In genomic region chr3:160577551-160578195, GRCh38 we compare ENCODE assay signal across 10 cellular contexts. TPM values are rescaled to one million over a fixed set of nuclear protein-coding genes. Genes with fewer than 3 reads are reported as not detected.
DNase-seq lines count a peak whose midpoint lies in the region; ATAC-seq lines count a peak whose summit lies in the region.
"Had no signal": no experiment of that assay in that cellular context is flagged by ENCODE, and none has a peak within 500 bp of the region (broad histone marks: within the 10 kb centered on the region; RNA-seq: fewer than 3 reads in every experiment).

No MANE protein-coding gene starts in this region.

- ATAC-seq in GM19467 (IDR thresholded peaks at IDR 0.05; ENCODE audit: unreplicated experiment) = no peak
- no peak for ATAC-seq in HG03457 (IDR thresholded peaks at IDR 0.05; ENCODE audit: unreplicated experiment)
- ATAC-seq: activated CD8-positive, alpha-beta T cell treated with anti-CD3 and anti-CD28 coated beads for 36 hours had no signal

- intact Hi-C loops in posterior vena cava (cut with DNase I) = no loop called here

- DNase-seq in DMS 273 (lab: John Stamatoyannopoulos, UW; ENCODE audit: unreplicated experiment) (peak; percentile 54), DMS 273 treated with DMSO at 0.1 percent for 48 hours (lab: John Stamatoyannopoulos, UW) (no peak), OCI-M1 (lab: John Stamatoyannopoulos, UW) (peak; percentile 27), fibroblast of peridontal ligament (ENCODE audit: extremely low read depth) (peak; percentile 44), renal cortical epithelial cell (ENCODE audit: low read depth) (peak; percentile 70), posterior vena cava (ENCODE audit: low spot score) (no peak)
- DNase-seq: 8988T; activated CD8-positive, alpha-beta T cell treated with anti-CD3 and anti-CD28 coated beads for 36 hours had no signal

RNA-seq across cellular contexts. Expression of gene KPNA4, which starts 12.3 kb away (rescaled TPM):
- total RNA-seq in renal cortical epithelial cell = 32.3 and 36.7 TPM in 2 replicates
- 10 to 100 TPM; 53.2 to 91.6 TPM for total RNA-seq in posterior vena cava

Comparison
In these comparisons a context has a peak if more than half of its experiments do, and no peak if none do; other contexts are left out.
1. DNase-seq: peak in DMS 273 (single experiment), OCI-M1 (single experiment), fibroblast of peridontal ligament (single experiment) and renal cortical epithelial cell (single experiment); none in DMS 273 treated with DMSO at 0.1 percent for 48 hours (single experiment) and posterior vena cava (single experiment).